In the genomic region with DNA sequence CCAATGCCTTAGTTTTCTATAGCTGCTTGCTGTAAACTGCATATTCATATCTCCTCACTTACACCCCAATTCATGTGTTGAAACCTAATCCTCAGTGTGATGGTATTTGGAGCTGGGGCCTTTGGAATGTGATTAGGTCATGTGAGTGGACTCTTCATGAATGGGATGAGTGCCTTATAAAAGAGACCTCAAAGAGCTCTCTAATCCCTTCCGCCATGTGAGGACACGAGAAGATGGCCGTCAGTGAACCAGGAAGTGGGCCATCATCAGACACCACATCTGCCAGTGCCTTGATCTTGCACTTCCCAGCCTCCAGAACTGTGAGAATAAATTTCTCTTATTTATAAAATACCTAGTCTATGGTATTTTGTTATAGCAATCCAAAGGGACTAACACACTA, we compare ENCODE assay signal across 17 cellular contexts.
"Had no signal": no experiment of that assay in that cellular context is flagged by ENCODE, and none has a peak within 500 bp of the region (broad histone marks: within the 10 kb centered on the region; RNA-seq: fewer than 3 reads in every experiment).

No MANE protein-coding gene starts in this region.

- ATAC-seq: body of pancreas; left lung; stimulated activated naive CD8-positive, alpha-beta T cell treated with anti-CD3 and anti-CD28 coated beads, Interleukin-15, Interleukin-2, amounts not matched to agents 100 U/mL and 50 U/mL, for 24 hours had no signal

- H3K36me3 ChIP-seq: left lung, tibial nerve, uterus had no signal

- H3K27ac ChIP-seq: body of pancreas, dorsolateral prefrontal cortex, left lung, tibial nerve, uterus had no signal

- H3K4me3 ChIP-seq: body of pancreas, dorsolateral prefrontal cortex, left lung, tibial nerve, uterus had no signal

- H3K27me3 Mint-ChIP-seq: progenitor cell of endocrine pancreas had no signal

- H3K4me1 ChIP-seq: body of pancreas, tibial nerve, uterus had no signal

- H3K27ac Mint-ChIP-seq: nephron progenitor cell; progenitor cell of endocrine pancreas; T-helper 1 cell treated with Interleukin-12 subunit alpha and Interleukin-12 subunit beta and Interleukin-4 antibody, amounts not matched to agents 30 μg/mL and 1 μg/mL, for 36 hours had no signal

- H3K27me3 ChIP-seq: body of pancreas, dorsolateral prefrontal cortex, left lung, tibial nerve, uterus had no signal

- H3K4me3 Mint-ChIP-seq: nephron progenitor cell; T-helper 1 cell treated with Interleukin-12 subunit alpha and Interleukin-12 subunit beta and Interleukin-4 antibody, amounts not matched to agents 30 μg/mL and 1 μg/mL, for 36 hours had no signal

- DNase-seq: activated CD4-positive, alpha-beta T cell treated with anti-CD3 and anti-CD28 coated beads for 1 hour; activated CD4-positive, alpha-beta T cell treated with anti-CD3 and anti-CD28 coated beads, Interleukin-2, amount 50 U/mL, for 4 hours; activated naive CD4-positive, alpha-beta T cell; body of pancreas; dorsolateral prefrontal cortex; hippocampal formation; left lung; midbrain; nephron progenitor cell; stimulated activated CD4-positive, alpha-beta T cell treated with anti-CD3 and anti-CD28 coated beads, Interleukin-12 subunit alpha, Interleukin-12 subunit beta, amount 100 ng/mL, for 4 hours; stimulated activated CD4-positive, alpha-beta T cell treated with anti-CD3 and anti-CD28 coated beads, Interleukin-2, amount 100 ng/mL, for 24 hours; stimulated activated naive CD8-positive, alpha-beta T cell treated with anti-CD3 and anti-CD28 coated beads, Interleukin-15, Interleukin-2, amounts not matched to agents 100 U/mL and 50 U/mL, for 24 hours; substantia nigra; uterus had no signal

- H3K9me3 ChIP-seq: body of pancreas, left lung, tibial nerve, uterus had no signal

- H3K4me1 Mint-ChIP-seq: nephron progenitor cell had no signal
